In the genomic region with DNA sequence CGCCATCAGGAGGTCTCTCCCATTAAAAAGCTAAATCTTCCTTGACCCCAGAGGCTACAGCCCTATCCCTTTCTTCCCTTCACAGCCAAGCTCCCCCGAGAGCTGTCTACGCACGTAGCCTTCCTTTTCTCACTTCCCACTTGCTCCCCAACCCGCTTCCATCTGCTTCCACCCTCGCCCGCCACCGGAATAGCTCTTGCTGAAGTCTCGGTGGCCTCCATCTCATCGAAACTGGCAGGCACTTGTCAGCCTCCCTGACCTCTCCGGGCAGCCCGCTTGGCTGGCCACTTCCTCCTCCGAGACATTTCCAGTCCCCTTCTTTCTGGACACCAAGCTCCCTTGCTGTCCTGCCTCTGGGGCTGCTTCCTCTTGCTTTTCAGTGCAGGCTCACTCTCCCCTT, we compare ENCODE assay signal across 15 cellular contexts. TPM values are rescaled to one million over a fixed set of nuclear protein-coding genes. Genes with fewer than 3 reads are reported as not detected.
DNase-seq lines count a peak whose midpoint lies in the region; ATAC-seq and TF ChIP-seq lines count a peak whose summit lies in the region.
"Had no signal": no experiment of that assay in that cellular context is flagged by ENCODE, and none has a peak within 500 bp of the region (broad histone marks: within the 10 kb centered on the region; RNA-seq: fewer than 3 reads in every experiment).

No MANE protein-coding gene starts in this region.

- H3K27me3 ChIP-seq in right atrium auricular region (no peaks in the 10 kb centered on the region), heart left ventricle (no peaks in the 10 kb centered on the region), GM23248 (replicated peaks; ENCODE audit: insufficient read depth) (no peaks in the 10 kb centered on the region)
- H3K27me3 ChIP-seq: esophagus muscularis mucosa had no signal

- H3K27me3 Mint-ChIP-seq in nephron progenitor cell (ENCODE audit: low read depth, poor library complexity), result peaks cover 21% of the 10 kb centered on the region

- ATAC-seq in Right ventricle myocardium inferior (peak; percentile 67), heart left ventricle (peak; percentile 20 to 65 (median 46))
- ATAC-seq: left colon had no signal

- peak; percentile 79 for DNase-seq in Right ventricle myocardium inferior (ENCODE audit: missing footprints)
- DNase-seq in right atrium auricular region (ENCODE audit: low spot score), result no peak
- peak; percentile 53 to 76 (median 60) for DNase-seq in heart left ventricle
- no peak for DNase-seq in nephron progenitor cell
- DNase-seq in superior temporal gyrus (ENCODE audit: extremely low spot score), result no peak
- no peak for DNase-seq in SKM-1 treated with dmso at 0.1 percent for 144 hours (lab: John Stamatoyannopoulos, UW; ENCODE audit: unreplicated experiment)
- DNase-seq in GM23248, result no peak
- no peak for DNase-seq in SHP77 (lab: John Stamatoyannopoulos, UW)
- DNase-seq: activated CD4-positive, alpha-beta T cell treated with anti-CD3 and anti-CD28 coated beads, Interleukin-2, amount 50 U/mL, for 1 hour; effector CD8-positive, alpha-beta T cell; left colon; NCI-H1436 treated with DMSO at 0.1 percent for 48 hours; stimulated activated CD4-positive, alpha-beta T cell treated with anti-CD3 and anti-CD28 coated beads, Interleukin-1b, Interleukin-23, amount 100 ng/mL, for 48 hours had no signal

- in situ Hi-C loops in GM23248 (cut with MboI), result no loop called here

- H3K27ac Mint-ChIP-seq in nephron progenitor cell, result peak overlapping the region; percentile 2

- H3K9me2 ChIP-seq in GM23248 (ENCODE audit: insufficient read depth), result no peaks in the 10 kb centered on the region

- intact Hi-C loops in Right ventricle myocardium inferior (cut with DNase I), result no loop called here
- intact Hi-C loops in heart left ventricle (cut with DNase I), result no loop called here

- H3K27ac ChIP-seq in right atrium auricular region, result no peak overlapping the region
- peak overlapping the region in 2 of 12 donors; percentile 17 to 84 for H3K27ac ChIP-seq in heart left ventricle
- H3K27ac ChIP-seq in GM23248, result no peak overlapping the region
- H3K27ac ChIP-seq: esophagus muscularis mucosa had no signal

- H3K79me2 ChIP-seq in GM23248 (ENCODE audit: insufficient read depth), result no peaks in the 10 kb centered on the region

- TF ChIP-seq CTCF in right atrium auricular region (IDR thresholded peaks at IDR 0.05) (no peak), heart left ventricle (IDR thresholded peaks at IDR 0.05) (no peak), nephron progenitor cell (IDR thresholded peaks at IDR 0.05) (no peak)

- H3K4me1 Mint-ChIP-seq in nephron progenitor cell, result peaks cover 16% of the 10 kb centered on the region

- no peak overlapping the region for H3K4me2 ChIP-seq in GM23248 (ENCODE audit: unreplicated experiment)

- no peak for TF ChIP-seq POLR2A in heart left ventricle (IDR thresholded peaks at IDR 0.05)

- H4K20me1 ChIP-seq in GM23248 (ENCODE audit: insufficient read depth), result no peaks in the 10 kb centered on the region

- H2AFZ ChIP-seq in GM23248, result no peak overlapping the region

- H3F3A ChIP-seq in GM23248 (ENCODE audit: insufficient read depth), result 0 out of 2 replicates have a peak, but pooled peaks cover 5% of the 10 kb centered on the region

- H3K4me3 Mint-ChIP-seq in nephron progenitor cell, result no peak overlapping the region
- H3K4me3 Mint-ChIP-seq: stimulated activated naive CD8-positive, alpha-beta T cell treated with anti-CD3 and anti-CD28 coated beads, Interleukin-15, Interleukin-2, amounts not matched to agents 100 ng/mL and 50 ng/mL, for 24 hours had no signal

- H3K4me1 ChIP-seq in right atrium auricular region (no peaks in the 10 kb centered on the region), heart left ventricle (peaks cover 0 to 17% (median 0%) of the 10 kb centered on the region in 12 donors), GM23248 (ENCODE audit: insufficient read depth) (peaks cover 11% of the 10 kb centered on the region)
- H3K4me1 ChIP-seq: esophagus muscularis mucosa had no signal

- H3K36me3 Mint-ChIP-seq in nephron progenitor cell (ENCODE audit: low read depth), result no peaks in the 10 kb centered on the region

- H3K9me3 ChIP-seq in right atrium auricular region, result no peaks in the 10 kb centered on the region
- no peaks in the 10 kb centered on the region for H3K9me3 ChIP-seq in heart left ventricle
- H3K9me3 ChIP-seq in GM23248 (ENCODE audit: low read depth), result no peaks in the 10 kb centered on the region
- H3K9me3 ChIP-seq: esophagus muscularis mucosa had no signal

- no peak overlapping the region for H3K9ac ChIP-seq in GM23248

- H3K36me3 ChIP-seq in right atrium auricular region (no peaks in the 10 kb centered on the region), heart left ventricle (no peaks in the 10 kb centered on the region), GM23248 (ENCODE audit: low read depth) (no peaks in the 10 kb centered on the region)
- H3K36me3 ChIP-seq: esophagus muscularis mucosa had no signal

- WGBS in heart left ventricle, 4 donors, result 65 to 76% (median 73%) methylated on average over 13 of the region's 13 CpGs
- 90 to 91% methylated on average over 13 of the region's 13 CpGs for WGBS in GM23248 (ENCODE audit: low coverage in 1 of 2, low lambda C conversion rate in 2 of 2, missing lambda C conversion rate in 2 of 2), 2 experiments

- H3K9me3 Mint-ChIP-seq in nephron progenitor cell, result no peaks in the 10 kb centered on the region
- H3K9me3 Mint-ChIP-seq: stimulated activated naive CD8-positive, alpha-beta T cell treated with anti-CD3 and anti-CD28 coated beads, Interleukin-15, Interleukin-2, amounts not matched to agents 100 ng/mL and 50 ng/mL, for 24 hours had no signal

- H3K4me3 ChIP-seq in right atrium auricular region, result no peak overlapping the region
- no peak overlapping the region for H3K4me3 ChIP-seq in heart left ventricle
- no peak overlapping the region for H3K4me3 ChIP-seq in GM23248
- H3K4me3 ChIP-seq: esophagus muscularis mucosa had no signal

RNA-seq across cellular contexts. Expression of a gene that starts 10.7 kb away (rescaled TPM):
- 0.51 TPM for total RNA-seq in Right ventricle myocardium inferior
- total RNA-seq in right atrium auricular region, result 1 to 10 TPM in 1 of 2 donors, under 1 TPM in 1; 0.70 to 3.1 TPM
- 1 to 10 TPM in 4 of 9 donors, under 1 TPM in 5; 0.25 to 1.6 (median 0.94) TPM for total RNA-seq in heart left ventricle
- polyA plus RNA-seq in heart left ventricle, result 1 to 10 TPM in 1 of 2 donors, under 1 TPM in 1; 0.88 to 3.1 TPM
- 2.9 and 4.3 TPM in 2 replicates for total RNA-seq in GM23248 (2014; rRNA removed; shearing (Covaris generic))
- polyA plus RNA-seq in GM23248 (2016; fragmentation: Nextera tagmentation; extraction: Ambion mirVana), result 1.0 and 1.2 TPM in 2 replicates

RNA-seq across cellular contexts. Expression of a gene that starts 19.6 kb away (rescaled TPM):
- total RNA-seq in Right ventricle myocardium inferior (71.1 TPM), right atrium auricular region (10 to 100 TPM; 38.6 to 71.6 TPM), heart left ventricle (10 to 100 TPM; 43.6 to 91.3 (median 68.3) TPM)
- polyA plus RNA-seq in heart left ventricle (10 to 100 TPM; 35.2 to 71.1 TPM), GM23248 (2016; fragmentation: Nextera tagmentation; extraction: Ambion mirVana) (2.4 and 3.1 TPM in 2 replicates)
- total RNA-seq in GM23248 (2014; rRNA removed; shearing (Covaris generic)), result 13.5 and 18.9 TPM in 2 replicates

RNA-seq across cellular contexts. Expression of a gene that starts 44.7 kb away (rescaled TPM):
- total RNA-seq in Right ventricle myocardium inferior (84.7 TPM), right atrium auricular region (10 to 100 TPM; 17.2 to 20.0 TPM), heart left ventricle (10 to 100 TPM; 21.2 to 80.3 (median 65.4) TPM)
- polyA plus RNA-seq in heart left ventricle (10 to 100 TPM; 61.4 to 65.1 TPM), GM23248 (2016; fragmentation: Nextera tagmentation; extraction: Ambion mirVana) (44.6 and 49.9 TPM in 2 replicates)
- total RNA-seq in GM23248 (2014; rRNA removed; shearing (Covaris generic)), result 6.1 and 7.2 TPM in 2 replicates

Comparison
In these comparisons a context has a peak if more than half of its experiments do, and no peak if none do; other contexts are left out.
1. DNase-seq: peak in Right ventricle myocardium inferior (single experiment) and heart left ventricle (5 of 5); none in right atrium auricular region (single experiment), nephron progenitor cell (single experiment), superior temporal gyrus (single experiment), SKM-1 treated with dmso at 0.1 percent for 144 hours (single experiment), GM23248 (single experiment) and SHP77 (0 of 2).